In the genomic region with DNA sequence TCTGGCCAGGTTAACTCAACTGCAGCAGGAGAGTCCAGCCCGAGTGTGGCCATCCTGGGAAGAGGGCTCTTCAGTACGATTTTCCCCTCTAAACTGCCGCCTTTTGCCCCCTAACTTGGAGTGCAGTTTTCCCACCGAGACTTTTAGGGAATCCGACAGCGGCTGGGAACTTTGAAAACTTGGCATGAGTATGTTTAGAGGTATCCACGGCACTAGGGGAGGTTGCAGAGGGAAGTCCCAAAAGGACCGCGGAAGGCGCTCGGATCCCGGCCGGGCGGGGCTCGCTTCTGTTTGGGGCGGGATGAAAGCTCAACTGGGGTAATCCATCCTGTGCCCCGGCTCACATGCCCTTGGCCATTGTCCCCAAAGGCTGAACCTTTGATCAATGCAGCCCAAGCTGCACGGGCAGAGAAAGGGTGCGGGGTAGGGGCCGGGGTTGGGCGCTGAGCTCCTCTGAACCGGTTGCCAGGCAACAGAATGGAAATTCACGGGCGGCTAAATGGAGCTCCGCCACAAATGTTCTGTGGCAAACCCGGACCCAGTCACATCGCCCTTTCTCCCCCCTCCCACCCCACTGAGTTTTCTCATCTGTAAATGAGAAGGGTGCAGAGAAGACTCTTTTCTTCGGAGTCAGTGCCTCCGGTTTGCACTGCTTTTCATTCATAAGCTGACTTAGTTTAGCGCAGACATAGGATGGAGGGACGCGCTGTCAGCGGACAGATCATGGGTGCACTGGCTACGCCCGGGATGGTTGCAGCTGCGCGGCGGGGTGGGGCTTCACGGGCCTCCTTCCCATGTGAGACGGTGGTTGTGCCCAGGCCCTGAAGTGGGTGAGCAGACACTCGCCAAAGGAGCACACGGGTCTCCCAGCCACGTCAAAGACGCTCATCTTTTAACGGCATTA, we compare ENCODE assay signal across 8 cellular contexts. TPM values are rescaled to one million over a fixed set of nuclear protein-coding genes. Genes with fewer than 3 reads are reported as not detected.
DNase-seq lines count a peak whose midpoint lies in the region; ATAC-seq and TF ChIP-seq lines count a peak whose summit lies in the region.

No MANE protein-coding gene starts in this region.

- no peak for TF ChIP-seq CTCF in DOHH2 (IDR thresholded peaks at IDR 0.05; ENCODE audit: low read depth, low read length, poor library complexity, severe bottlenecking)
- TF ChIP-seq CTCF in heart right ventricle (IDR thresholded peaks at IDR 0.05): no peak
- TF ChIP-seq CTCF in prostate gland (IDR thresholded peaks at IDR 0.05): no peak

- no peak for TF ChIP-seq POLR2A in prostate gland (IDR thresholded peaks at IDR 0.05)

- DNase-seq in activated T-cell treated with anti-CD3 and anti-CD28 coated beads, Interleukin-2, amount 50 U/mL, for 48 hours: peak; percentile 42
- peak in 1 of 2 donors; percentile 33 for DNase-seq in heart right ventricle
- no peak for DNase-seq in prostate gland (ENCODE audit: low spot score)
- no peak for DNase-seq in SKM-1 (lab: John Stamatoyannopoulos, UW; ENCODE audit: unreplicated experiment)

- H3K9me3 ChIP-seq in DOHH2 (ENCODE audit: control insufficient read depth, insufficient read depth, low read length): no peaks in the 10 kb centered on the region
- H3K9me3 ChIP-seq in HUES64 (ENCODE audit: insufficient read depth, low read depth, low read length): no peaks in the 10 kb centered on the region
- no peaks in the 10 kb centered on the region for H3K9me3 ChIP-seq in heart right ventricle
- no peaks in the 10 kb centered on the region for H3K9me3 ChIP-seq in prostate gland

- 0 out of 2 replicates have a peak overlapping the region, but pooled peaks have one; percentile 1 for H3K4me3 ChIP-seq in DOHH2 (ENCODE audit: low read length)
- H3K4me3 ChIP-seq in HUES64 (ENCODE audit: low read length): peak overlapping the region; percentile 66
- peak overlapping the region; percentile 40 to 85 (median 64) for H3K4me3 ChIP-seq in heart right ventricle
- peak overlapping the region; percentile 34 to 35 for H3K4me3 ChIP-seq in prostate gland

- peak in 2 of 8 donors; percentile 15 to 29 for ATAC-seq in heart right ventricle
- ATAC-seq in HG03045 (IDR thresholded peaks at IDR 0.05; ENCODE audit: unreplicated experiment): no peak
- no peak for ATAC-seq in GM21528 (IDR thresholded peaks at IDR 0.05; ENCODE audit: low FRiP score, unreplicated experiment)

- WGBS in HUES64: 2% methylated on average over 45 of the region's 45 CpGs
- WGBS in heart right ventricle, 2 donors: 1 to 2% methylated on average over 45 of the region's 45 CpGs
- WGBS in prostate gland: 2% methylated on average over 44 of the region's 45 CpGs

- peaks cover 15% of the 10 kb centered on the region; the same call in 1 of the 2 replicates for H3K4me1 ChIP-seq in DOHH2 (ENCODE audit: control insufficient read depth, low read length)
- H3K4me1 ChIP-seq in HUES64 (ENCODE audit: insufficient read depth, low read length): peaks cover 32% of the 10 kb centered on the region
- H3K4me1 ChIP-seq in heart right ventricle: peaks cover 3 to 56% (median 35%) of the 10 kb centered on the region in 9 donors
- H3K4me1 ChIP-seq in prostate gland (replicated peaks): peaks cover 4% of the 10 kb centered on the region

- no peaks in the 10 kb centered on the region for H3K79me2 ChIP-seq in DOHH2 (ENCODE audit: control insufficient read depth, low read length)

- peaks cover 86% of the 10 kb centered on the region for H3K27me3 ChIP-seq in DOHH2 (ENCODE audit: control insufficient read depth, low read length)
- peaks cover 80% of the 10 kb centered on the region for H3K27me3 ChIP-seq in HUES64 (ENCODE audit: insufficient read depth, low read length)
- peaks cover 0 to 96% (median 74%) of the 10 kb centered on the region in 7 donors for H3K27me3 ChIP-seq in heart right ventricle
- H3K27me3 ChIP-seq in prostate gland (replicated peaks; ENCODE audit: insufficient read depth): no peaks in the 10 kb centered on the region

- H3K27ac ChIP-seq in DOHH2 (ENCODE audit: low read depth, low read length): no peak overlapping the region
- no peak overlapping the region for H3K27ac ChIP-seq in HUES64 (ENCODE audit: low read depth, low read length)
- no peak overlapping the region for H3K27ac ChIP-seq in heart right ventricle
- H3K27ac ChIP-seq in prostate gland: no peak overlapping the region

- no peaks in the 10 kb centered on the region for H3K9me2 ChIP-seq in DOHH2 (replicated peaks; ENCODE audit: control insufficient read depth, low read length)

- no peaks in the 10 kb centered on the region for H3F3A ChIP-seq in DOHH2 (ENCODE audit: control insufficient read depth, insufficient read depth)

- no peaks in the 10 kb centered on the region for H4K20me1 ChIP-seq in DOHH2 (ENCODE audit: control insufficient read depth, insufficient read depth, low read depth, low read length)

- H3K9ac ChIP-seq in HUES64 (ENCODE audit: low read depth, low read length): no peak overlapping the region

- peak overlapping the region; percentile 19; the same call in 1 of the 2 replicates for H3K4me2 ChIP-seq in DOHH2 (ENCODE audit: low read length)

- intact Hi-C loops in heart right ventricle (cut with DNase I) (loop anchor here in 7 of 10 donors (5.0 to 10.0 kb wide), 7 partner anchors 177 to 497 kb away; a partner anchor contains a TSS), prostate gland (cut with DNase I) (no loop called here)

- no peaks in the 10 kb centered on the region for H3K36me3 ChIP-seq in DOHH2 (ENCODE audit: control insufficient read depth, low read length)
- H3K36me3 ChIP-seq in HUES64 (ENCODE audit: insufficient read depth, low read length): no peaks in the 10 kb centered on the region
- H3K36me3 ChIP-seq in heart right ventricle: no peaks in the 10 kb centered on the region
- H3K36me3 ChIP-seq in prostate gland: no peaks in the 10 kb centered on the region

RNA-seq across cellular contexts. Expression of a gene that starts 2.3 kb away (rescaled TPM):
- 1.1 TPM for polyA plus RNA-seq in HUES64 (2013, experiment 1 of 2)
- 0.63 TPM for polyA plus RNA-seq in HUES64 (2013, experiment 2 of 2)
- total RNA-seq in heart right ventricle: 1 to 10 TPM; 1.3 to 4.1 (median 2.6) TPM
- 1 to 10 TPM in 1 of 2 donors, under 1 TPM in 1; 0.59 to 3.4 TPM for polyA plus RNA-seq in heart right ventricle
- total RNA-seq in prostate gland: 10 to 100 TPM in 1 of 2 donors, under 1 TPM in 1; 0.36 to 10.2 TPM

Comparison
In these comparisons a context has a peak if more than half of its experiments do, and no peak if none do; other contexts are left out.
1. H3K4me3 ChIP-seq: peak in every context shown above with its lines; median percentile 66 in HUES64; 64 in heart right ventricle; 34 in prostate gland; 1 in DOHH2.
2. DNase-seq: peak in activated T-cell treated with anti-CD3 and anti-CD28 coated beads, Interleukin-2, amount 50 U/mL, for 48 hours (2 of 2); none in prostate gland (single experiment) and SKM-1 (single experiment).